ENCODE assay signal across 25 cellular contexts in genomic region chr3:172329070-172329469, GRCh38.
DNase-seq lines count a peak whose midpoint lies in the region; ATAC-seq, FAIRE-seq and TF ChIP-seq lines count a peak whose summit lies in the region.
"Had no signal": no experiment of that assay in that cellular context is flagged by ENCODE, and none has a peak within 500 bp of the region (broad histone marks: within the 10 kb centered on the region; RNA-seq: fewer than 3 reads in every experiment).

No MANE protein-coding gene starts in this region.

- H2AFZ ChIP-seq in astrocyte (ENCODE audit: low read depth, low read length): no peak overlapping the region
- H2AFZ ChIP-seq: hepatocyte had no signal

- H3K4me3 Mint-ChIP-seq in astrocyte (ENCODE audit: unreplicated experiment): peak overlapping the region; percentile 9
- no peak overlapping the region for H3K4me3 Mint-ChIP-seq in nephron progenitor cell
- H3K4me3 Mint-ChIP-seq in effector memory CD8-positive, alpha-beta T cell: no peak overlapping the region
- H3K4me3 Mint-ChIP-seq: activated CD8-positive, alpha-beta T cell treated with anti-CD3 and anti-CD28 coated beads, Interleukin-2, amount 10 ng/mL, durations not matched to agents 7 days and 5 days; activated T-cell treated with anti-CD3 and anti-CD28 coated beads, Interleukin-2, amount 50 U/mL, for 4 hours; B cell; naive B cell; T-helper 2 cell treated with Interferon-gamma antibody and Interleukin-4, amounts not matched to agents 5 μg/mL and 100 μg/mL, for 36 hours had no signal

- H3K27ac ChIP-seq in astrocyte (ENCODE audit: low read depth, low read length): no peak overlapping the region
- H3K27ac ChIP-seq: 22Rv1, coronary artery, hepatocyte, SJCRH30, skin epidermis had no signal

- H3K4me3 ChIP-seq in H7 (ENCODE audit: insufficient read depth, low read depth, low read length) (no peak overlapping the region), astrocyte (ENCODE audit: insufficient read depth, low read depth, low read length) (no peak overlapping the region)
- H3K4me3 ChIP-seq: coronary artery, hepatocyte, K562, SJCRH30, skin epidermis, stomach had no signal

- no peak overlapping the region for H3K4me2 ChIP-seq in astrocyte (ENCODE audit: low read length)
- H3K4me2 ChIP-seq: hepatocyte had no signal

- TF ChIP-seq CTCF in astrocyte (IDR thresholded peaks at IDR 0.05; ENCODE audit: insufficient read depth, low read depth, low read length): no peak
- TF ChIP-seq CTCF in nephron progenitor cell (IDR thresholded peaks at IDR 0.05): peak; percentile 22

- no peak overlapping the region for H3K9ac ChIP-seq in astrocyte (ENCODE audit: low read length)

- H3K9me3 Mint-ChIP-seq in astrocyte (ENCODE audit: unreplicated experiment) (no peaks in the 10 kb centered on the region), nephron progenitor cell (no peaks in the 10 kb centered on the region)
- H3K9me3 Mint-ChIP-seq in effector memory CD8-positive, alpha-beta T cell: no peaks in the 10 kb centered on the region
- H3K9me3 Mint-ChIP-seq: activated T-cell treated with anti-CD3 and anti-CD28 coated beads, Interleukin-2, amount 50 U/mL, for 4 hours; naive B cell; T-helper 2 cell treated with Interferon-gamma antibody and Interleukin-4, amounts not matched to agents 5 μg/mL and 100 μg/mL, for 36 hours had no signal

- H3K36me3 Mint-ChIP-seq in astrocyte (ENCODE audit: low read depth, unreplicated experiment) (peaks cover 43% of the 10 kb centered on the region), nephron progenitor cell (ENCODE audit: low read depth) (peaks cover 80% of the 10 kb centered on the region)
- H3K36me3 Mint-ChIP-seq in effector memory CD8-positive, alpha-beta T cell (ENCODE audit: insufficient read depth): peaks cover 24% of the 10 kb centered on the region

- peaks cover 16% of the 10 kb centered on the region for H3K4me1 ChIP-seq in astrocyte (ENCODE audit: insufficient read depth, low read length)
- H3K4me1 ChIP-seq: SJCRH30 had no signal

- peak; percentile 19 for DNase-seq in DMS 273 (lab: John Stamatoyannopoulos, UW; ENCODE audit: unreplicated experiment)
- DNase-seq in DMS 273 treated with DMSO at 0.1 percent for 48 hours (lab: John Stamatoyannopoulos, UW): no peak
- peak; percentile 46 for DNase-seq in H7
- DNase-seq in astrocyte (ENCODE audit: low read depth): no peak
- no peak for DNase-seq in nephron progenitor cell
- no peak for DNase-seq in activated effector memory CD4-positive, alpha-beta T cell treated with Interleukin-2 at 50 U/mL for 16 hours
- no peak for DNase-seq in effector memory CD8-positive, alpha-beta T cell
- no peak for DNase-seq in NCI-H524 treated with DMSO at 0.1 percent for 48 hours (lab: John Stamatoyannopoulos, UW)
- DNase-seq: activated CD8-positive, alpha-beta T cell treated with anti-CD3 and anti-CD28 coated beads, Interleukin-2, amount 10 ng/mL, durations not matched to agents 7 days and 5 days; activated naive CD4-positive, alpha-beta T cell treated with anti-CD3 and anti-CD28 coated beads, Interleukin-2, amount 50 U/mL, for 16 hours; activated T-cell treated with anti-CD3 and anti-CD28 coated beads, Interleukin-2, amount 50 U/mL, for 4 hours; kidney; naive B cell; NCI-H2029 treated with DMSO at 0.1 percent for 48 hours; posterior cingulate gyrus; SJCRH30; stimulated activated CD4-positive, alpha-beta T cell treated with anti-CD3 and anti-CD28 coated beads, Interleukin-4, amount 100 ng/mL, for 1 hour; stomach had no signal

- H3K27ac Mint-ChIP-seq in astrocyte (ENCODE audit: unreplicated experiment) (peak overlapping the region; percentile 6), nephron progenitor cell (peak overlapping the region; percentile 14)
- peak overlapping the region in 1 of 2 donors; percentile 32 for H3K27ac Mint-ChIP-seq in effector memory CD8-positive, alpha-beta T cell
- H3K27ac Mint-ChIP-seq: activated CD8-positive, alpha-beta T cell treated with anti-CD3 and anti-CD28 coated beads, Interleukin-2, amount 10 ng/mL, durations not matched to agents 7 days and 5 days; B cell; naive B cell; T-helper 2 cell treated with Interferon-gamma antibody and Interleukin-4, amounts not matched to agents 5 μg/mL and 100 μg/mL, for 36 hours had no signal

- H4K20me1 ChIP-seq in astrocyte (ENCODE audit: insufficient read depth, low read length): peaks cover 47% of the 10 kb centered on the region

- H3K4me1 Mint-ChIP-seq in astrocyte (ENCODE audit: low read depth, unreplicated experiment) (peaks cover 19% of the 10 kb centered on the region), nephron progenitor cell (peaks cover 8% of the 10 kb centered on the region)
- peaks cover 0 to 4% of the 10 kb centered on the region in 2 donors for H3K4me1 Mint-ChIP-seq in effector memory CD8-positive, alpha-beta T cell (ENCODE audit: low read depth in 2 of 2)
- H3K4me1 Mint-ChIP-seq: naive B cell had no signal

- H3K36me3 ChIP-seq in H7 (replicated peaks; ENCODE audit: control insufficient read depth, insufficient read depth, low read length): peaks cover 17% of the 10 kb centered on the region
- peaks cover 57% of the 10 kb centered on the region for H3K36me3 ChIP-seq in astrocyte (ENCODE audit: insufficient read depth, low read length)

- ATAC-seq in effector memory CD8-positive, alpha-beta T cell (replicated peaks): no peak
- ATAC-seq: activated CD8-positive, alpha-beta T cell treated with anti-CD3 and anti-CD28 coated beads, Interleukin-2, amount 10 ng/mL, durations not matched to agents 7 days and 5 days; activated T-cell treated with anti-CD3 and anti-CD28 coated beads, Interleukin-2, amount 50 U/mL, for 4 hours; K562 had no signal

- no peaks in the 10 kb centered on the region for H3K9me3 ChIP-seq in astrocyte (ENCODE audit: insufficient read depth, low read depth, low read length)
- H3K9me3 ChIP-seq: SJCRH30, stomach had no signal

- no peaks in the 10 kb centered on the region for H3K27me3 Mint-ChIP-seq in astrocyte (ENCODE audit: low read depth, unreplicated experiment)
- H3K27me3 Mint-ChIP-seq in nephron progenitor cell (ENCODE audit: low read depth, poor library complexity): peaks cover 8% of the 10 kb centered on the region
- no peaks in the 10 kb centered on the region for H3K27me3 Mint-ChIP-seq in effector memory CD8-positive, alpha-beta T cell
- H3K27me3 Mint-ChIP-seq: B cell, naive B cell had no signal

- H3K27me3 ChIP-seq in H7 (ENCODE audit: control insufficient read depth, insufficient read depth, low read length) (no peaks in the 10 kb centered on the region), astrocyte (ENCODE audit: insufficient read depth, low read length) (no peaks in the 10 kb centered on the region)
- H3K27me3 ChIP-seq: hepatocyte, SJCRH30, stomach had no signal

- peaks cover 12% of the 10 kb centered on the region for H3K79me2 ChIP-seq in astrocyte (ENCODE audit: insufficient read depth, low read length)

- FAIRE-seq in astrocyte (lab: Jason Lieb, UNC): no peak
- FAIRE-seq: K562, kidney had no signal

Comparison
In these comparisons a context has a peak if more than half of its experiments do, and no peak if none do; other contexts are left out.
1. DNase-seq: peak in DMS 273 (single experiment) and H7 (single experiment); none in DMS 273 treated with DMSO at 0.1 percent for 48 hours (single experiment), astrocyte (single experiment), nephron progenitor cell (single experiment), activated effector memory CD4-positive, alpha-beta T cell treated with Interleukin-2 at 50 U/mL for 16 hours (single experiment), effector memory CD8-positive, alpha-beta T cell (0 of 3) and NCI-H524 treated with DMSO at 0.1 percent for 48 hours (single experiment).